21 cellular contexts compared by ENCODE assay signal in the genomic region with DNA sequence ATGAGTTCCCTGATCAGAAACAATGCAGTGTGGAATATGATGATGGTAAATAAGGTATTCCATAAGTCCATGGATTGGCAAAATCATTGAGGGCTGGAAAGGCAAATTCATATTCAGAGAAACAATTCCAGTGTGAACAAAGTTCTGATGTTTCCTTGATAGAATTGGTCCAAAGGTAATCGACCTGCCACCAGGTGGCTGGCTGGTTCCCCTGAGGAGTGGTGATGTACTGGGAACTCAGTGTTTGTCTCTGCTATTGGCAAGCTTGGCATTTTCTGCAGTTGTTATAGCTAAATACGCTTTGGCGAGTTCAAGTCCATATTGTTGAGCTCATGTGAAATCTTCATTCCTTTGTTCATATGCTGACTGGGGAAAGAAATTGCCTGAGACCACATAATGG.
DNase-seq lines count a peak whose midpoint lies in the region; ATAC-seq, FAIRE-seq and TF ChIP-seq lines count a peak whose summit lies in the region.
"Had no signal": no experiment of that assay in that cellular context is flagged by ENCODE, and none has a peak within 500 bp of the region (broad histone marks: within the 10 kb centered on the region; RNA-seq: fewer than 3 reads in every experiment).

No MANE protein-coding gene starts in this region.

- H3K9ac ChIP-seq in H1 (replicated peaks in 1 of 4; ENCODE audit: extremely low read depth in 1 of 4, low read depth in 3 of 4, low read length in 3 of 4) (no peak overlapping the region), mesendoderm (ENCODE audit: low read length) (no peak overlapping the region)

- no peak overlapping the region for H2BK120ac ChIP-seq in H1 (replicated peaks; ENCODE audit: low read depth, low read length)
- H2BK120ac ChIP-seq in mesendoderm (ENCODE audit: low read depth, low read length): no peak overlapping the region

- TF ChIP-seq CTCF in GM23338 (conservative IDR thresholded peaks at IDR 0.05; ENCODE audit: low read depth in 2 of 2): peak; percentile 34 to 57; a peak in 3 of 4 replicates
- TF ChIP-seq CTCF in LNCaP clone FGC (IDR thresholded peaks at IDR 0.05; ENCODE audit: control insufficient read depth, extremely low read depth, insufficient read depth): 0 out of 2 replicates have a peak, but pooled peaks have one; percentile 10
- peak; percentile 33 to 37 (median 35) for TF ChIP-seq CTCF in H1 (IDR thresholded peaks at IDR 0.05; ENCODE audit: control extremely low read depth in 1 of 3, insufficient read depth in 1 of 3, low read depth in 1 of 3, low read length in 3 of 3)
- no peak for TF ChIP-seq CTCF in breast epithelium (IDR thresholded peaks at IDR 0.05)

- H2BK12ac ChIP-seq in H1 (ENCODE audit: low read depth, low read length): no peak overlapping the region

- H2AFZ ChIP-seq in GM23338: no peak overlapping the region
- no peak overlapping the region for H2AFZ ChIP-seq in H1 (ENCODE audit: low read length)

- no peaks in the 10 kb centered on the region for H3K9me2 ChIP-seq in GM23338 (ENCODE audit: insufficient read depth)

- TF ChIP-seq POLR2A in H1 (IDR thresholded peaks at IDR 0.05; ENCODE audit: control extremely low read depth in 1 of 2, low read depth in 2 of 2, low read length in 2 of 2): no peak
- no peak for TF ChIP-seq POLR2A in breast epithelium (IDR thresholded peaks at IDR 0.05)

- H3K27me3 Mint-ChIP-seq in GM23338 (ENCODE audit: insufficient read depth, low read depth, poor library complexity): no peaks in the 10 kb centered on the region

- H3K36me3 Mint-ChIP-seq in GM23338 (ENCODE audit: low read depth): no peaks in the 10 kb centered on the region

- H3K27me3 ChIP-seq in GM23338 (ENCODE audit: insufficient read depth) (no peaks in the 10 kb centered on the region), H1 (replicated peaks in 1 of 4; ENCODE audit: control insufficient read depth in 3 of 4, extremely low read depth in 1 of 4, insufficient read depth in 3 of 4, low read length in 3 of 4) (peaks cover 0 to 1% (median 0%) of the 10 kb centered on the region in 4 experiments; a peak in 1 of 7 replicates), mesendoderm (ENCODE audit: insufficient read depth, low read length, poor library complexity) (no peaks in the 10 kb centered on the region), breast epithelium (no peaks in the 10 kb centered on the region)
- H3K27me3 ChIP-seq: BE2C had no signal

- H3K56ac ChIP-seq in H1 (replicated peaks; ENCODE audit: insufficient read length, low read depth, low read length): no peak overlapping the region
- no peak overlapping the region for H3K56ac ChIP-seq in mesendoderm (ENCODE audit: low read length)

- H3K4me1 ChIP-seq in GM23338 (ENCODE audit: insufficient read depth): no peaks in the 10 kb centered on the region
- H3K4me1 ChIP-seq in H1 (replicated peaks in 1 of 4; ENCODE audit: control insufficient read depth in 3 of 4, insufficient read depth in 4 of 4, low read length in 3 of 4): no peaks in the 10 kb centered on the region
- H3K4me1 ChIP-seq in mesendoderm (ENCODE audit: control insufficient read depth, low read depth, low read length): no peaks in the 10 kb centered on the region
- H3K4me1 ChIP-seq in breast epithelium: no peaks in the 10 kb centered on the region
- H3K4me1 ChIP-seq: BE2C had no signal

- no peaks in the 10 kb centered on the region for H3K9me3 Mint-ChIP-seq in GM23338
- H3K9me3 Mint-ChIP-seq: CD4-positive, alpha-beta T cell had no signal

- no peak overlapping the region for H3K4ac ChIP-seq in H1 (replicated peaks; ENCODE audit: insufficient read length, low read depth, low read length)
- H3K4ac ChIP-seq in mesendoderm (ENCODE audit: low read depth, low read length): no peak overlapping the region

- H3K4me1 Mint-ChIP-seq in GM23338: no peaks in the 10 kb centered on the region

- H3K23me2 ChIP-seq in H1 (ENCODE audit: low read depth, low read length): no peaks in the 10 kb centered on the region

- 78% methylated on average over 3 of the region's 3 CpGs; no CpG with 5 or more reads in 1 of the 2 experiments for WGBS in H1 (ENCODE audit: extremely low coverage in 1 of 2, insufficient coverage in 1 of 2, insufficient read length in 1 of 2, insufficient replicate concordance in 2 of 2, low coverage in 1 of 2, low lambda C conversion rate in 2 of 2, missing lambda C conversion rate in 1 of 2), 2 experiments
- WGBS in mesendoderm (ENCODE audit: extremely low coverage, insufficient coverage, low lambda C conversion rate): no CpG with 5 or more reads among the region's 3 CpGs

- no peak overlapping the region for H3K27ac Mint-ChIP-seq in GM23338
- H3K27ac Mint-ChIP-seq: CD4-positive, alpha-beta T cell had no signal

- H3K79me1 ChIP-seq in H1 (ENCODE audit: low read depth, low read length) (no peaks in the 10 kb centered on the region), mesendoderm (ENCODE audit: low read length) (no peaks in the 10 kb centered on the region)

- no peak; the same call in 2 of the 3 replicates for ATAC-seq in GM23338
- no peak for ATAC-seq in GM21528 (IDR thresholded peaks at IDR 0.05; ENCODE audit: low FRiP score, unreplicated experiment)
- ATAC-seq: GM12878, HCT116, K562 had no signal

- H3K27ac ChIP-seq in GM23338 (ENCODE audit: low read depth): no peak overlapping the region
- no peak overlapping the region for H3K27ac ChIP-seq in H1 (ENCODE audit: low read depth, low read length)
- H3K27ac ChIP-seq in mesendoderm (ENCODE audit: low read depth, low read length): no peak overlapping the region
- H3K27ac ChIP-seq in breast epithelium: no peak overlapping the region

- no peak overlapping the region for H3K14ac ChIP-seq in H1 (ENCODE audit: insufficient read length)

- H3K4me2 ChIP-seq in GM23338 (no peak overlapping the region), H1 (ENCODE audit: insufficient read depth in 1 of 2, low read depth in 2 of 2, low read length in 2 of 2) (no peak overlapping the region), mesendoderm (ENCODE audit: low read length) (no peak overlapping the region)

- H2BK15ac ChIP-seq in H1 (ENCODE audit: low read length) (no peak overlapping the region), mesendoderm (replicated peaks; ENCODE audit: low read depth) (no peak overlapping the region)

- H2BK5ac ChIP-seq in H1 (ENCODE audit: low read depth, low read length) (no peak overlapping the region), mesendoderm (ENCODE audit: low read length) (no peak overlapping the region)

- TF ChIP-seq RAD21 in H1 (IDR thresholded peaks at IDR 0.05 in 1 of 2, conservative IDR thresholded peaks at IDR 0.05 in 1 of 2; ENCODE audit: low read depth in 2 of 2, low read length in 2 of 2): peak; percentile 46 to 54

- intact Hi-C loops in breast epithelium (cut with DNase I; ENCODE audit: low total_unique reads): no loop called here

- no peak overlapping the region for H2BK20ac ChIP-seq in H1 (ENCODE audit: low read length)

- H3K79me2 ChIP-seq in GM23338 (replicated peaks; ENCODE audit: insufficient read depth): no peaks in the 10 kb centered on the region
- H3K79me2 ChIP-seq in H1 (ENCODE audit: control insufficient read depth in 1 of 2, insufficient read depth in 2 of 2, low read length in 2 of 2): no peaks in the 10 kb centered on the region
- H3K79me2 ChIP-seq in mesendoderm (ENCODE audit: control insufficient read depth, insufficient read depth, low read length): no peaks in the 10 kb centered on the region

- CTCF ChIA-PET in H1 (lab: Charles Lee; ENCODE audit: partially characterized antibody): interaction anchor here (0.6 to 4.7 kb wide), 11 partner anchors 9 to 282 kb away, joined by 3 to 33 read pairs (median 3); no protein-coding TSS in a partner anchor

- peak; percentile 62 for FAIRE-seq in H1 (lab: Jason Lieb, UNC)
- FAIRE-seq: A204.1, GM12878, H54, HTR-8/SVneo, K562 had no signal

- no peaks in the 10 kb centered on the region for H3F3A ChIP-seq in GM23338 (replicated peaks; ENCODE audit: low read depth)

- no peaks in the 10 kb centered on the region for H3K9me3 ChIP-seq in H1 (ENCODE audit: insufficient read depth in 2 of 2, low read depth in 1 of 2, low read length in 1 of 2)
- H3K9me3 ChIP-seq in breast epithelium: no peaks in the 10 kb centered on the region
- H3K9me3 ChIP-seq: BE2C had no signal

- H3K36me3 ChIP-seq in GM23338 (ENCODE audit: insufficient read depth) (no peaks in the 10 kb centered on the region), H1 (ENCODE audit: control insufficient read depth in 2 of 4, insufficient read depth in 4 of 4, low read length in 3 of 4) (no peaks in the 10 kb centered on the region), mesendoderm (ENCODE audit: control insufficient read depth, insufficient read depth, low read length) (no peaks in the 10 kb centered on the region), breast epithelium (no peaks in the 10 kb centered on the region)
- H3K36me3 ChIP-seq: BE2C had no signal

- H4K5ac ChIP-seq in H1 (ENCODE audit: insufficient read length, low read depth, low read length): no peak overlapping the region
- H4K5ac ChIP-seq in mesendoderm (ENCODE audit: low read length): no peak overlapping the region

- DNase-seq in GM23338 (ENCODE audit: low spot score) (peak; percentile 19), LNCaP clone FGC (ENCODE audit: low read depth) (no peak), H1 (ENCODE audit: low read depth in 1 of 2, low spot score in 2 of 2) (no peak), mesendoderm (peak; percentile 5), breast epithelium (ENCODE audit: low spot score in 2 of 2) (no peak), ecto neural progenitor cell (ENCODE audit: low spot score) (no peak)
- DNase-seq: ACHN; BE2C; C1 segment of cervical spinal cord; CD4-positive, alpha-beta T cell; DMS153; DND-41; EL; IMR-90 had no signal

- H2AK5ac ChIP-seq in H1 (ENCODE audit: low read depth, low read length) (no peak overlapping the region), mesendoderm (ENCODE audit: low read length) (no peak overlapping the region)

- H3K18ac ChIP-seq in H1 (ENCODE audit: extremely low read depth, low read length): no peak overlapping the region
- H3K18ac ChIP-seq in mesendoderm (ENCODE audit: low read length): no peak overlapping the region

- no peak overlapping the region for H3K4me3 Mint-ChIP-seq in GM23338
- H3K4me3 Mint-ChIP-seq: CD4-positive, alpha-beta T cell had no signal

- H3K23ac ChIP-seq in H1 (ENCODE audit: insufficient read length) (no peak overlapping the region), mesendoderm (ENCODE audit: low read length) (no peak overlapping the region)

- POLR2A ChIA-PET in H1 (lab: Charles Lee; ENCODE audit: partially characterized antibody): interaction anchor here (0.6 to 1.0 kb wide), 2 partner anchors 9 to 755 kb away, joined by 3 to 5 read pairs; no protein-coding TSS in a partner anchor

- H3K4me3 ChIP-seq in GM23338 (no peak overlapping the region), LNCaP clone FGC (ENCODE audit: low read depth, low read length) (no peak overlapping the region), H1 (ENCODE audit: extremely low read depth in 1 of 4, insufficient read depth in 2 of 4, low read depth in 3 of 4, low read length in 4 of 4) (no peak overlapping the region), mesendoderm (ENCODE audit: low read length) (no peak overlapping the region), breast epithelium (no peak overlapping the region)
- H3K4me3 ChIP-seq: GM12878, K562 had no signal

- no peaks in the 10 kb centered on the region for H4K20me1 ChIP-seq in GM23338 (replicated peaks; ENCODE audit: insufficient read depth)
- H4K20me1 ChIP-seq in H1 (replicated peaks in 1 of 2; ENCODE audit: control insufficient read depth in 1 of 2, insufficient read depth in 2 of 2, low read length in 2 of 2): no peaks in the 10 kb centered on the region

- no peak for TF ChIP-seq EP300 in H1 (IDR thresholded peaks at IDR 0.05; ENCODE audit: borderline replicate concordance in 1 of 2, low read depth in 2 of 2, low read length in 2 of 2)

- no peak overlapping the region for H4K91ac ChIP-seq in H1 (replicated peaks; ENCODE audit: insufficient read length, low read length)

- H4K8ac ChIP-seq in H1 (ENCODE audit: extremely low read depth, insufficient read depth, low read length) (no peak overlapping the region), mesendoderm (ENCODE audit: low read depth, low read length) (no peak overlapping the region)

Comparison
In these comparisons a context has a peak if more than half of its experiments do, and no peak if none do; other contexts are left out.
1. DNase-seq: peak in GM23338 (single experiment) and mesendoderm (single experiment); none in LNCaP clone FGC (single experiment), H1 (0 of 2), breast epithelium (0 of 2) and ecto neural progenitor cell (single experiment).
2. CTCF ChIP-seq: peak in GM23338 (2 of 2), LNCaP clone FGC (single experiment) and H1 (3 of 3); none in breast epithelium (0 of 3).